26 cellular contexts compared by ENCODE assay signal in the genomic region with DNA sequence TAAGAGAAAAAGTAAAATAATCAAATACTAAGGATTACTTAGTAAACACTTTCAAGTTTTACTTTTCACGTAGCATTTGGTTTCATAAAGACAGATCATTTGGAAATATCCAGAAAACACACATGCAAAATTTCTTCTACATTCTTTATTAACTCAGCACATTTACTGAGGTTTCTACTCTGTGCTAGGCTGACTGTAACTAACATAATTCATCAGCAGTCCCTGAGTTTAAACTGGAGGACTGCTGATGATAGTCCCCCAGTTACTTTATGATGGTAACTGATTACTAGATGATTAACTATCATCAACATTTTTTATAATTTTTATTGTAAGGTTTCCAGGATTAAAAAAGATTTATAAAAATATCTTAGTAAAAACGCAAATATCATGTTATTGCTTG. TPM values are rescaled to one million over a fixed set of nuclear protein-coding genes. Genes with fewer than 3 reads are reported as not detected.
A peak's percentile ranks its signal among the peaks of the same experiment; 100 is the strongest.
DNase-seq lines count a peak whose midpoint lies in the region; ATAC-seq lines count a peak whose summit lies in the region.
"Had no signal": no experiment of that assay in that cellular context is flagged by ENCODE, and none has a peak within 500 bp of the region (broad histone marks: within the 10 kb centered on the region; RNA-seq: fewer than 3 reads in every experiment).

No MANE protein-coding gene starts in this region.

- CTCF ChIA-PET in activated naive CD4-positive, alpha-beta T cell treated with anti-CD3 and anti-CD28 coated beads for 36 hours (lab: Charles Lee) = interaction anchor here (0.9 to 2.9 kb wide), 11 partner anchors 12 to 417 kb away, joined by 3 to 10 read pairs (median 5); a partner anchor contains a TSS

- H3K36me3 Mint-ChIP-seq in activated naive CD4-positive, alpha-beta T cell treated with anti-CD3 and anti-CD28 coated beads for 36 hours (ENCODE audit: low read depth) = peaks cover 72% of the 10 kb centered on the region
- peaks cover 45% of the 10 kb centered on the region for H3K36me3 Mint-ChIP-seq in activated T-helper 1 cell treated with anti-CD3 and anti-CD28 coated beads, Interleukin-12 subunit alpha, Interleukin-12 subunit beta, Interleukin-2, Interleukin-4 antibody, amounts not matched to agents 30 ng/mL and 10 ng/mL and 1 ng/mL, durations not matched to agents 14 hours and 24 hours and 36 hours (ENCODE audit: low read depth)
- peaks cover 31 to 80% (median 58%) of the 10 kb centered on the region in 3 donors for H3K36me3 Mint-ChIP-seq in naive thymus-derived CD8-positive, alpha-beta T cell
- H3K36me3 Mint-ChIP-seq: CD14-positive monocyte had no signal

- peak overlapping the region; percentile 18 for H3K27ac ChIP-seq in KOPT-K1 (ENCODE audit: low read depth, low read length, poor library complexity, severe bottlenecking)
- H3K27ac ChIP-seq: colonic mucosa, epithelial cell of prostate, left ventricle myocardium inferior had no signal

- no peak for DNase-seq in activated naive CD4-positive, alpha-beta T cell treated with anti-CD3 and anti-CD28 coated beads for 36 hours
- no peak for DNase-seq in activated naive CD4-positive, alpha-beta T cell treated with Interleukin-2 at 50 U/mL for 16 hours
- DNase-seq in activated T-helper 1 cell treated with anti-CD3 and anti-CD28 coated beads, Interleukin-12 subunit alpha, Interleukin-12 subunit beta, Interleukin-2, Interleukin-4 antibody, amounts not matched to agents 30 ng/mL and 10 ng/mL and 1 ng/mL, durations not matched to agents 14 hours and 24 hours and 36 hours (ENCODE audit: low spot score) = no peak
- DNase-seq in naive thymus-derived CD8-positive, alpha-beta T cell = no peak
- DNase-seq: activated B cell treated with CpG ODN at 0.5 μM for 24 hours; activated effector memory CD4-positive, alpha-beta T cell treated with anti-CD3 and anti-CD28 coated beads, Interleukin-2, amount 50 U/mL, for 16 hours; anterior cingulate cortex; colonic mucosa; effector CD8-positive, alpha-beta T cell; GOT3; HFFc6; left ventricle myocardium inferior; mesendoderm; NCI-H446 treated with DMSO at 0.1 percent for 48 hours; NCI-H82; stimulated activated CD4-positive, alpha-beta T cell treated with anti-CD3 and anti-CD28 coated beads, Interleukin-12 subunit alpha, Interleukin-12 subunit beta, amount 100 ng/mL, for 4 hours; stimulated activated CD4-positive, alpha-beta T cell treated with anti-CD3 and anti-CD28 coated beads, Interleukin-4, amount 100 ng/mL, for 1 hour had no signal

- peak overlapping the region; percentile 97 for H3K27ac Mint-ChIP-seq in activated naive CD4-positive, alpha-beta T cell treated with anti-CD3 and anti-CD28 coated beads for 36 hours
- H3K27ac Mint-ChIP-seq in activated T-helper 1 cell treated with anti-CD3 and anti-CD28 coated beads, Interleukin-12 subunit alpha, Interleukin-12 subunit beta, Interleukin-2, Interleukin-4 antibody, amounts not matched to agents 30 ng/mL and 10 ng/mL and 1 ng/mL, durations not matched to agents 14 hours and 24 hours and 36 hours = peak overlapping the region; percentile 59
- H3K27ac Mint-ChIP-seq in naive thymus-derived CD8-positive, alpha-beta T cell = peak overlapping the region; percentile 87 to 96 (median 92)
- H3K27ac Mint-ChIP-seq: activated B cell treated with CpG ODN at 0.5 μM for 24 hours, CD14-positive monocyte, HFFc6, progenitor cell of endocrine pancreas had no signal

- no peaks in the 10 kb centered on the region for H3K27me3 Mint-ChIP-seq in activated naive CD4-positive, alpha-beta T cell treated with anti-CD3 and anti-CD28 coated beads for 36 hours (ENCODE audit: low read depth)
- H3K27me3 Mint-ChIP-seq in activated T-helper 1 cell treated with anti-CD3 and anti-CD28 coated beads, Interleukin-12 subunit alpha, Interleukin-12 subunit beta, Interleukin-2, Interleukin-4 antibody, amounts not matched to agents 30 ng/mL and 10 ng/mL and 1 ng/mL, durations not matched to agents 14 hours and 24 hours and 36 hours (ENCODE audit: insufficient read depth) = no peaks in the 10 kb centered on the region
- no peaks in the 10 kb centered on the region for H3K27me3 Mint-ChIP-seq in naive thymus-derived CD8-positive, alpha-beta T cell

- H3K9me3 ChIP-seq in KOPT-K1 (ENCODE audit: insufficient read depth, low read length, poor library complexity, severe bottlenecking) = no peaks in the 10 kb centered on the region
- H3K9me3 ChIP-seq: colonic mucosa, left ventricle myocardium inferior had no signal

- POLR2A ChIA-PET in naive thymus-derived CD8-positive, alpha-beta T cell (lab: Charles Lee) = interaction anchor here (0.6 to 10.8 kb wide), 11 partner anchors 10 to 1491 kb away, joined by 3 to 180 read pairs (median 4); a partner anchor contains a TSS

- peaks cover 94% of the 10 kb centered on the region for H3K36me3 ChIP-seq in KOPT-K1 (ENCODE audit: insufficient read depth, low read length)
- H3K36me3 ChIP-seq: colonic mucosa, left ventricle myocardium inferior had no signal

- peak overlapping the region; percentile 75 for H3K4me3 Mint-ChIP-seq in activated naive CD4-positive, alpha-beta T cell treated with anti-CD3 and anti-CD28 coated beads for 36 hours
- H3K4me3 Mint-ChIP-seq in activated T-helper 1 cell treated with anti-CD3 and anti-CD28 coated beads, Interleukin-12 subunit alpha, Interleukin-12 subunit beta, Interleukin-2, Interleukin-4 antibody, amounts not matched to agents 30 ng/mL and 10 ng/mL and 1 ng/mL, durations not matched to agents 14 hours and 24 hours and 36 hours = peak overlapping the region; percentile 72
- H3K4me3 Mint-ChIP-seq in naive thymus-derived CD8-positive, alpha-beta T cell = peak overlapping the region; percentile 84 to 100 (median 92)
- H3K4me3 Mint-ChIP-seq: activated B cell treated with CpG ODN at 0.5 μM for 24 hours, CD14-positive monocyte, HFFc6 had no signal

- intact Hi-C loops in activated naive CD4-positive, alpha-beta T cell treated with anti-CD3 and anti-CD28 coated beads for 36 hours (cut with micrococcal nuclease) = loop anchor here (2.0 to 5.0 kb wide), 2 partner anchors 16 to 461 kb away; no protein-coding TSS in a partner anchor
- intact Hi-C loops in activated T-helper 1 cell treated with anti-CD3 and anti-CD28 coated beads, Interleukin-12 subunit alpha, Interleukin-12 subunit beta, Interleukin-2, Interleukin-4 antibody, amounts not matched to agents 30 ng/mL and 10 ng/mL and 1 ng/mL, durations not matched to agents 14 hours and 24 hours and 36 hours (cut with micrococcal nuclease) = loop anchor here (1.0 to 10.0 kb wide), 2 partner anchors 8 to 1658 kb away; a partner anchor contains a TSS

- ATAC-seq in naive thymus-derived CD8-positive, alpha-beta T cell = no peak
- ATAC-seq in GM18519 (IDR thresholded peaks at IDR 0.05; ENCODE audit: low FRiP score, unreplicated experiment) (no peak), GM21723 (IDR thresholded peaks at IDR 0.05; ENCODE audit: unreplicated experiment) (no peak)
- ATAC-seq: sciatic nerve, SK-N-SH treated with all-trans-retinoic acid at 6 μM for 48 hours had no signal

- H3K9me3 Mint-ChIP-seq in activated naive CD4-positive, alpha-beta T cell treated with anti-CD3 and anti-CD28 coated beads for 36 hours = no peaks in the 10 kb centered on the region
- H3K9me3 Mint-ChIP-seq in activated T-helper 1 cell treated with anti-CD3 and anti-CD28 coated beads, Interleukin-12 subunit alpha, Interleukin-12 subunit beta, Interleukin-2, Interleukin-4 antibody, amounts not matched to agents 30 ng/mL and 10 ng/mL and 1 ng/mL, durations not matched to agents 14 hours and 24 hours and 36 hours = no peaks in the 10 kb centered on the region
- no peaks in the 10 kb centered on the region for H3K9me3 Mint-ChIP-seq in naive thymus-derived CD8-positive, alpha-beta T cell
- H3K9me3 Mint-ChIP-seq: activated B cell treated with CpG ODN at 0.5 μM for 24 hours, HFFc6 had no signal

- H3K4me1 Mint-ChIP-seq in activated naive CD4-positive, alpha-beta T cell treated with anti-CD3 and anti-CD28 coated beads for 36 hours (ENCODE audit: low read depth) = peaks cover 77% of the 10 kb centered on the region
- H3K4me1 Mint-ChIP-seq in activated T-helper 1 cell treated with anti-CD3 and anti-CD28 coated beads, Interleukin-12 subunit alpha, Interleukin-12 subunit beta, Interleukin-2, Interleukin-4 antibody, amounts not matched to agents 30 ng/mL and 10 ng/mL and 1 ng/mL, durations not matched to agents 14 hours and 24 hours and 36 hours (ENCODE audit: low read depth) = peaks cover 85% of the 10 kb centered on the region
- H3K4me1 Mint-ChIP-seq in naive thymus-derived CD8-positive, alpha-beta T cell = peaks cover 37 to 83% (median 70%) of the 10 kb centered on the region in 4 donors
- H3K4me1 Mint-ChIP-seq: CD14-positive monocyte had no signal

RNA-seq across cellular contexts. Expression of a gene that starts 12.3 kb away (rescaled TPM):
- 100 to 1,000 TPM; 350 to 367 TPM for total RNA-seq in activated naive CD4-positive, alpha-beta T cell treated with anti-CD3 and anti-CD28 coated beads for 36 hours
- total RNA-seq in activated T-helper 1 cell treated with anti-CD3 and anti-CD28 coated beads, Interleukin-12 subunit alpha, Interleukin-12 subunit beta, Interleukin-2, Interleukin-4 antibody, amounts not matched to agents 30 ng/mL and 10 ng/mL and 1 ng/mL, durations not matched to agents 14 hours and 24 hours and 36 hours = 133 and 139 TPM in 2 replicates
- total RNA-seq in naive thymus-derived CD8-positive, alpha-beta T cell = 100 to 1,000 TPM; 828 to 859 TPM
- polyA plus RNA-seq in naive thymus-derived CD8-positive, alpha-beta T cell = 100 to 1,000 TPM; 400 to 836 (median 554) TPM
- total RNA-seq: bronchial epithelial cell had no signal
